In the genomic region with DNA sequence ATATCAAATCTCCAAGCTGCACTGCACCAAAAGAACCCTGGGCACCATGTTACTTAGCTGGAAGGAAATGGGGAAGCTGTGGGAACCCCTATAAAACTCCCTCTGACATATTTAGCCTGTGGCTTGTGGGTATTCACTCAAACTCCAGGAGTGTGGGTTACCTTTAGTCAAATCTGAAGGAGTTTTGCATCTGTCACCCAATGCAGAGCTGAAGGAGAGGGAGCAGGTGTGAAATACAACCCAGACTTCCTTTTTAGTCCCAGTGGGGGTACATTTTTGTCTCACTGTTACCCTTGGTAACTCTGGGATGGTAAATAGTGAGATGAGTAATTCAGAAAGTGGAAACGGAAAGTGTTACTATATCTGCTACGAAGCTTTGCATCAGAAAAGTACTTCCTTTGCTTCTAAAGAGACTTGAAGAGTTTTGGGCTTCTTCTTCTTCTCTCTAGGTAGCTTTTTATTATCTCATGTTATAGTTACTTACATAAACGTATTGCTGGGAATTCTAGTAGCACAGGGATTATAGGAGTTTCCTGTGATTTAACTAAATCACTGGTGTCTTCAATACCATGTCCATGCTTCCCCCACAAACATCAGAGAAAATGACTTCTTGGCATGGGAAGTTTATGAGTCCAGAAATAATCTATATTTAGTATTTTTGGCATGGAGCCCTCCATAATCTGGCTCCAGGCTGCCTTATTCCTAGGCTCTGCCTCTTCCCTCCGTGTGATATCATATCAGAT, we compare ENCODE assay signal across 7 cellular contexts.
DNase-seq lines count a peak whose midpoint lies in the region; ATAC-seq and TF ChIP-seq lines count a peak whose summit lies in the region.

No MANE protein-coding gene starts in this region.

- H3K9me3 ChIP-seq in transverse colon, result no peaks in the 10 kb centered on the region

- TF ChIP-seq EP300 in transverse colon (IDR thresholded peaks at IDR 0.05; ENCODE audit: low read depth), result no peak

- intact Hi-C loops in transverse colon (cut with DNase I; ENCODE audit: low total_unique reads), result no loop called here

- H3K4me1 ChIP-seq in transverse colon, result no peaks in the 10 kb centered on the region

- no peaks in the 10 kb centered on the region for H3K36me3 ChIP-seq in transverse colon

- H3K27ac ChIP-seq in transverse colon, result no peak overlapping the region

- DNase-seq in NCI-H1436 (lab: John Stamatoyannopoulos, UW) (peak; percentile 38), fibroblast of the aortic adventitia (ENCODE audit: low read depth) (peak; percentile 19), putamen (ENCODE audit: low spot score) (no peak), transverse colon (no peak), GM19238 (ENCODE audit: insufficient read length, low spot score) (no peak)

- in situ Hi-C loops in transverse colon (cut with MboI; ENCODE audit: low pct_ligation_motif_present in 1 of 4, low pct_unique_long_range_greater_than_20kb in 1 of 4, low sequenced_read_pairs in 3 of 4), result no loop called here

- TF ChIP-seq POLR2A in transverse colon (IDR thresholded peaks at IDR 0.05), result no peak

- TF ChIP-seq CTCF in fibroblast of the aortic adventitia (IDR thresholded peaks at IDR 0.05; ENCODE audit: insufficient read depth, low read length) (no peak), transverse colon (IDR thresholded peaks at IDR 0.05) (no peak)

- H3K4me3 ChIP-seq in fibroblast of the aortic adventitia (ENCODE audit: low read depth, low read length) (no peak overlapping the region), transverse colon (no peak overlapping the region)

- 38 to 51% methylated on average over 4 of the region's 4 CpGs for WGBS in transverse colon (ENCODE audit: low coverage in 1 of 2), 2 donors

- no peaks in the 10 kb centered on the region for H3K27me3 ChIP-seq in transverse colon

- ATAC-seq in GM18909 (IDR thresholded peaks at IDR 0.05; ENCODE audit: poor library complexity, unreplicated experiment) (peak; percentile 82), HG02678 (IDR thresholded peaks at IDR 0.05; ENCODE audit: unreplicated experiment) (peak; percentile 83)

Comparison
In these comparisons a context has a peak if more than half of its experiments do, and no peak if none do; other contexts are left out.
1. DNase-seq: peak in NCI-H1436 (single experiment) and fibroblast of the aortic adventitia (single experiment); none in putamen (single experiment), transverse colon (single experiment) and GM19238 (single experiment).